ENCODE assay signal across 13 cellular contexts in genomic region chr13:108897955-108898354, GRCh38.
DNase-seq lines count a peak whose midpoint lies in the region; ATAC-seq and TF ChIP-seq lines count a peak whose summit lies in the region.
"Had no signal": no experiment of that assay in that cellular context is flagged by ENCODE, and none has a peak within 500 bp of the region (broad histone marks: within the 10 kb centered on the region; RNA-seq: fewer than 3 reads in every experiment).

No MANE protein-coding gene starts in this region.

- H3K36me3 ChIP-seq in breast epithelium, result no peaks in the 10 kb centered on the region
- H3K36me3 ChIP-seq: adrenal gland, tibial artery had no signal

- peak overlapping the region; percentile 8 for H3K4me3 ChIP-seq in fibroblast of mammary gland (ENCODE audit: control insufficient read depth, low read depth, low read length)
- H3K4me3 ChIP-seq in breast epithelium, result no peak overlapping the region
- H3K4me3 ChIP-seq: adrenal gland, tibial artery had no signal

- no peak overlapping the region for H3K27ac ChIP-seq in breast epithelium
- H3K27ac ChIP-seq: adrenal gland, tibial artery had no signal

- no peaks in the 10 kb centered on the region for H3K27me3 ChIP-seq in breast epithelium
- H3K27me3 ChIP-seq: adrenal gland had no signal

- TF ChIP-seq CTCF in fibroblast of mammary gland (conservative IDR thresholded peaks at IDR 0.05; ENCODE audit: control insufficient read depth, insufficient read depth, low read depth, low read length), result no peak
- no peak for TF ChIP-seq CTCF in breast epithelium (IDR thresholded peaks at IDR 0.05)

- H3K4me1 ChIP-seq in breast epithelium, result peaks cover 0 to 4% of the 10 kb centered on the region in 2 donors
- H3K4me1 ChIP-seq: adrenal gland, tibial artery had no signal

- in situ Hi-C loops in SK-MEL-5 (cut with HindIII; ENCODE audit: low pct_unique_long_range_greater_than_20kb, low sequenced_read_pairs), result loop anchor here (25.0 kb wide), 1 partner anchor 561 kb away; no protein-coding TSS in a partner anchor

- no peaks in the 10 kb centered on the region for H3K9me3 ChIP-seq in breast epithelium
- H3K9me3 ChIP-seq: adrenal gland, tibial artery had no signal

- intact Hi-C loops in breast epithelium (cut with DNase I; ENCODE audit: low total_unique reads), result no loop called here

- peak; percentile 57 for ATAC-seq in HG02642 (IDR thresholded peaks at IDR 0.05; ENCODE audit: poor library complexity, unreplicated experiment)

- TF ChIP-seq POLR2A in breast epithelium (IDR thresholded peaks at IDR 0.05), result no peak

- DNase-seq in NCI-H748 (lab: John Stamatoyannopoulos, UW; ENCODE audit: unreplicated experiment) (peak; percentile 26), NCI-H748 treated with DMSO at 0.1 percent for 48 hours (lab: John Stamatoyannopoulos, UW) (no peak), SK-MEL-5 (ENCODE audit: low read depth, low spot score) (peak; percentile 38), fibroblast of mammary gland (ENCODE audit: low read depth) (peak; percentile 63), amniotic stem cell (lab: John Stamatoyannopoulos, UW) (no peak), breast epithelium (ENCODE audit: low spot score in 2 of 2) (no peak), C1 segment of cervical spinal cord (lab: John Stamatoyannopoulos, UW) (no peak)
- DNase-seq: adrenal gland, EL, NCI-H187 treated with DMSO at 0.1 percent for 48 hours, RPMI8226, tibial artery had no signal

Comparison
In these comparisons a context has a peak if more than half of its experiments do, and no peak if none do; other contexts are left out.
1. DNase-seq: peak in NCI-H748 (single experiment), SK-MEL-5 (single experiment) and fibroblast of mammary gland (single experiment); none in NCI-H748 treated with DMSO at 0.1 percent for 48 hours (single experiment), amniotic stem cell (single experiment), breast epithelium (0 of 2) and C1 segment of cervical spinal cord (0 of 14).